ENCODE assay signal across 8 cellular contexts in the genomic region with DNA sequence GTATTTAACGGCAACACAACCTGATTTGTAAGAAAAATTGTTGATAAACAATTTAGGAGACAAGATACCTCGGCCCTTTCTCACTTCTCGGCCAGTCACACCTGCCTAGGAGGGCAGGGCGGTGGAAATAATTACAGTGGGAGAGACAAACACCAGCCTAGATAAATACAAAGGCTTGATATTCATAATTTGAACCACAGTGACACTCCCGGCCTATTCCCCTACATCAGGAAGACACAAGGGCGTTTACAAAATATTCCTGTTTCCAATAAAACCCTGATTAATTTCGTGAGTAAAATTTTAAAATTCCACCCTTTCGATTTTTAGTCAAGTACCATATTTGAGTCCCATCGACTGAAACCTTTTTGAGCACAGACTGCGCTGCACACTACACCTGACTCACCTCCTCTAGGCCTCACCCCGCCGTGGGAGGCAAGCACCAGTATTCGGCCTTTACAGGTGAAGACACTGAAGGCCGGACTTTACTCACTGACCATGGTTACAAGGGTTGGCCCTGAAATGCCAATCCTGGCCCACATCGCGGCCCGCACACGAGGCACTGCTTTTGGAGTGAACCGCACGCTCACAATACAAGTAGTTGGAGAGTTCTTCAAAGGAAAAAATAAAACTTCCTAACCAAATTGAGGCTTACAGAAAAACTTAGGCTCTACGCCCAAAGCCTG. TPM values are rescaled to one million over a fixed set of nuclear protein-coding genes. Genes with fewer than 3 reads are reported as not detected.
DNase-seq lines count a peak whose midpoint lies in the region; ATAC-seq, FAIRE-seq and TF ChIP-seq lines count a peak whose summit lies in the region.

No MANE protein-coding gene starts in this region.

- peak overlapping the region; percentile 90 to 93 for H3K27ac ChIP-seq in thoracic aorta

- no peaks in the 10 kb centered on the region for H3K36me3 ChIP-seq in thoracic aorta

- no peaks in the 10 kb centered on the region for H3K9me3 ChIP-seq in thoracic aorta

- peaks cover 14 to 48% (median 46%) of the 10 kb centered on the region in 4 donors for H3K4me1 Mint-ChIP-seq in naive thymus-derived CD8-positive, alpha-beta T cell

- H3K27me3 ChIP-seq in thoracic aorta (replicated peaks; ENCODE audit: insufficient read depth), result no peaks in the 10 kb centered on the region

- POLR2A ChIA-PET in naive thymus-derived CD8-positive, alpha-beta T cell (lab: Charles Lee), result interaction anchor here (0.6 to 1.5 kb wide), 4 partner anchors 18 to 835 kb away, joined by 3 to 8 read pairs (median 4); a partner anchor contains a TSS

- H3K36me3 Mint-ChIP-seq in naive thymus-derived CD8-positive, alpha-beta T cell, result peaks cover 0 to 2% (median under 1%) of the 10 kb centered on the region in 3 donors

- no peak for TF ChIP-seq CTCF in thoracic aorta (IDR thresholded peaks at IDR 0.05)

- DNase-seq in GM12891 (ENCODE audit: insufficient read length, low spot score), result no peak
- DNase-seq in NCI-H2029 (lab: John Stamatoyannopoulos, UW), result peak; percentile 8
- DNase-seq in activated T-cell treated with anti-CD3 and anti-CD28 coated beads for 4 hours, result peak; percentile 31
- peak in 4 of 10 donors; percentile 5 to 8 (median 7) for DNase-seq in naive thymus-derived CD8-positive, alpha-beta T cell
- no peak for DNase-seq in thoracic aorta (ENCODE audit: low spot score)
- DNase-seq in SIG-M5 (lab: John Stamatoyannopoulos, UW), result no peak

- no peaks in the 10 kb centered on the region for H3K27me3 Mint-ChIP-seq in naive thymus-derived CD8-positive, alpha-beta T cell

- peak; percentile 81 for ATAC-seq in esophagus mucosa
- ATAC-seq in naive thymus-derived CD8-positive, alpha-beta T cell, result peak; percentile 28 to 38
- ATAC-seq in thoracic aorta (ENCODE audit: insufficient number of reproducible peaks, low FRiP score, low read depth), result no peak
- ATAC-seq in HG02981 (IDR thresholded peaks at IDR 0.05; ENCODE audit: unreplicated experiment), result no peak

- no peaks in the 10 kb centered on the region for H3K9me3 Mint-ChIP-seq in naive thymus-derived CD8-positive, alpha-beta T cell

- H3K4me1 ChIP-seq in thoracic aorta (ENCODE audit: control insufficient read depth in 1 of 2, low read depth in 2 of 2), result peaks cover 31 to 49% of the 10 kb centered on the region in 2 donors

- H3K4me3 Mint-ChIP-seq in naive thymus-derived CD8-positive, alpha-beta T cell, result peak overlapping the region; percentile 87 to 99 (median 96)

- no peak for TF ChIP-seq POLR2A in GM12891 (IDR thresholded peaks at IDR 0.05; ENCODE audit: low read depth, low read length)

- peak; percentile 71 for FAIRE-seq in GM12891 (lab: Jason Lieb, UNC)

- H3K4me3 ChIP-seq in thoracic aorta, result peak overlapping the region; percentile 99

- H3K27ac Mint-ChIP-seq in naive thymus-derived CD8-positive, alpha-beta T cell, result peak overlapping the region; percentile 95 to 100 (median 98)

TF ChIP-seq in GM12891, 5 proteins besides CTCF, POLR2A, EP300 and RAD21:
- TF ChIP-seq TAF1 (IDR thresholded peaks at IDR 0.05; ENCODE audit: low read depth, low read length), result no peak
- no peak for TF ChIP-seq POU2F2 (IDR thresholded peaks at IDR 0.05; ENCODE audit: low read depth, low read length)
- no peak for TF ChIP-seq SPI1 (IDR thresholded peaks at IDR 0.05; ENCODE audit: low read depth, low read length)
- TF ChIP-seq PAX5 (IDR thresholded peaks at IDR 0.05; ENCODE audit: insufficient read depth, low read length, severe bottlenecking), result no peak
- TF ChIP-seq POLR2AphosphoS5 (IDR thresholded peaks at IDR 0.05; ENCODE audit: low read depth, low read length), result no peak

RNA-seq across cellular contexts. Expression of a gene that starts 0.8 kb away (rescaled TPM):
- 37.6 TPM for polyA plus RNA-seq in GM12891 (2012; ENCODE audit: low read depth, missing spikeins)
- total RNA-seq in esophagus mucosa (114 TPM), thoracic aorta (100 to 1,000 TPM; 102 to 172 TPM)
- 100 to 1,000 TPM in 1 of 2 experiments, 10 to 100 TPM in 1; 87.6 to 134 TPM for total RNA-seq in naive thymus-derived CD8-positive, alpha-beta T cell
- 10 to 100 TPM; 42.0 to 55.8 (median 44.5) TPM for polyA plus RNA-seq in naive thymus-derived CD8-positive, alpha-beta T cell

RNA-seq across cellular contexts. Expression of a gene that starts 39.3 kb away (rescaled TPM):
- 6.3 TPM for polyA plus RNA-seq in GM12891 (2012; ENCODE audit: low read depth, missing spikeins)
- total RNA-seq in esophagus mucosa (18.8 TPM), thoracic aorta (10 to 100 TPM; 37.6 to 58.8 TPM)
- 10 to 100 TPM; 21.4 to 23.2 TPM for total RNA-seq in naive thymus-derived CD8-positive, alpha-beta T cell
- polyA plus RNA-seq in naive thymus-derived CD8-positive, alpha-beta T cell, result 1 to 10 TPM; 2.3 to 5.6 (median 5.0) TPM

Comparison
In these comparisons a context has a peak if more than half of its experiments do, and no peak if none do; other contexts are left out.
1. DNase-seq: peak in NCI-H2029 (single experiment) and activated T-cell treated with anti-CD3 and anti-CD28 coated beads for 4 hours (single experiment); none in GM12891 (single experiment), thoracic aorta (single experiment) and SIG-M5 (single experiment).
2. ATAC-seq: peak in esophagus mucosa (single experiment) and naive thymus-derived CD8-positive, alpha-beta T cell (2 of 2); none in thoracic aorta (single experiment) and HG02981 (single experiment).